Comparison of ENCODE assay signal across 6 cellular contexts in the genomic region with DNA sequence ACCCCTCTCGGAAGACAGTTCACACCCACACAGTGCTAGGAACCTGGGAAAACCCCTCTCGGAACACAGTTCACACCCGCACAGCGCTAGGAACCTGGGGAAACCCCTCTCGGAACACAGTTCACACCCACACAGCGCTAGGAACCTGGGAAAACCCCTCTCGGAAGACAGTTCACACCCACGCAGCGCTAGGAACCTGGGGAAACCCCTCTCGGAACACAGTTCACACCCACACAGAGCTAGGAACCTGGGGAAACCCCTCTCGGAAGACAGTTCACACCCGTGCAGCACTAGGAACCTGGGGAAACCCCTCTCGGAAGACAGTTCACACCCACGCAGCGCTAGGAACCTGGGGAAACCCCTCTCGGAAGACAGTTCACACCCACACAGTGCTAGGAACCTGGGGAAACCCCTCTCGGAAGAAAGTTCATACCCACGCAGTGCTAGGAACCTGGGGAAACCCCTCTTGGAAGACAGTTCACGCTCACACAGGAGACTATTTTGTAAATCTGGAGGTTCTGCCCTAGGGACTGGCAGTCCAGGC.
DNase-seq lines count a peak whose midpoint lies in the region; ATAC-seq and TF ChIP-seq lines count a peak whose summit lies in the region.
"Not testable (repeated sequence)": the region's sequence is repeated elsewhere in the genome, so short reads cannot be mapped to it uniquely, and the experiment has no call there.

No MANE protein-coding gene starts in this region.

- not testable (repeated sequence) for H3K27me3 ChIP-seq in effector memory CD4-positive, alpha-beta T cell (replicated peaks; ENCODE audit: control insufficient read depth, insufficient read depth, low read length, poor library complexity, severe bottlenecking)

- intact Hi-C loops in activated CD4-positive, alpha-beta T cell treated with anti-CD3 and anti-CD28 coated beads for 36 hours (cut with DNase I, micrococcal nuclease); activated CD8-positive, alpha-beta T cell treated with anti-CD3 and anti-CD28 coated beads for 36 hours (cut with micrococcal nuclease): not testable (repeated sequence)

- ATAC-seq in activated CD4-positive, alpha-beta T cell treated with anti-CD3 and anti-CD28 coated beads for 36 hours; activated CD8-positive, alpha-beta T cell treated with anti-CD3 and anti-CD28 coated beads for 36 hours: not testable (repeated sequence)

- not testable (repeated sequence) for H3K27me3 Mint-ChIP-seq in activated CD4-positive, alpha-beta T cell treated with anti-CD3 and anti-CD28 coated beads for 36 hours; activated CD8-positive, alpha-beta T cell treated with anti-CD3 and anti-CD28 coated beads for 36 hours; activated naive CD4-positive, alpha-beta T cell treated with anti-CD3 and anti-CD28 coated beads, Interleukin-2, amount 50 U/mL, for 24 hours

- H3K4me1 ChIP-seq in HEK293 (ENCODE audit: control insufficient read depth, insufficient read depth, low read length); effector memory CD4-positive, alpha-beta T cell (ENCODE audit: control insufficient read depth, insufficient read depth, low read length, poor library complexity, severe bottlenecking): not testable (repeated sequence)

- H3K4me3 Mint-ChIP-seq in activated CD4-positive, alpha-beta T cell treated with anti-CD3 and anti-CD28 coated beads for 36 hours; activated CD8-positive, alpha-beta T cell treated with anti-CD3 and anti-CD28 coated beads for 36 hours; activated naive CD4-positive, alpha-beta T cell treated with anti-CD3 and anti-CD28 coated beads, Interleukin-2, amount 50 U/mL, for 24 hours: not testable (repeated sequence)

- not testable (repeated sequence) for H3K9me3 Mint-ChIP-seq in activated CD4-positive, alpha-beta T cell treated with anti-CD3 and anti-CD28 coated beads for 36 hours (ENCODE audit: low read depth); activated CD8-positive, alpha-beta T cell treated with anti-CD3 and anti-CD28 coated beads for 36 hours; activated naive CD4-positive, alpha-beta T cell treated with anti-CD3 and anti-CD28 coated beads, Interleukin-2, amount 50 U/mL, for 24 hours

- peak; percentile 25 for DNase-seq in activated CD4-positive, alpha-beta T cell treated with anti-CD3 and anti-CD28 coated beads for 36 hours
- DNase-seq in activated CD8-positive, alpha-beta T cell treated with anti-CD3 and anti-CD28 coated beads for 36 hours, result peak; percentile 6
- peak; percentile 10 for DNase-seq in activated T-helper 9 cell treated with anti-CD3 and anti-CD28 coated beads, Interleukin-2, amount 50 U/mL, for 16 hours (ENCODE audit: low read depth)
- peak; percentile 14 to 23 (median 14) for DNase-seq in effector memory CD4-positive, alpha-beta T cell

- not testable (repeated sequence) for H3K4me3 ChIP-seq in HEK293 (ENCODE audit: low read depth, low read length); effector memory CD4-positive, alpha-beta T cell (ENCODE audit: insufficient read depth, low read depth, low read length, poor library complexity, severe bottlenecking)

- H3K36me3 Mint-ChIP-seq in activated CD4-positive, alpha-beta T cell treated with anti-CD3 and anti-CD28 coated beads for 36 hours (ENCODE audit: low read depth); activated CD8-positive, alpha-beta T cell treated with anti-CD3 and anti-CD28 coated beads for 36 hours (ENCODE audit: low read depth); activated naive CD4-positive, alpha-beta T cell treated with anti-CD3 and anti-CD28 coated beads, Interleukin-2, amount 50 U/mL, for 24 hours: not testable (repeated sequence)

- not testable (repeated sequence) for TF ChIP-seq CTCF in HEK293 (tag by site-specific recombination; IDR thresholded peaks at IDR 0.05); activated CD8-positive, alpha-beta T cell treated with anti-CD3 and anti-CD28 coated beads for 36 hours (IDR thresholded peaks at IDR 0.05)

- H3K36me3 ChIP-seq in HEK293 (ENCODE audit: control insufficient read depth in 2 of 2, insufficient read depth in 1 of 2, low read length in 2 of 2); effector memory CD4-positive, alpha-beta T cell (ENCODE audit: control insufficient read depth, insufficient read depth, low read length): not testable (repeated sequence)

- H3K27ac ChIP-seq in HEK293 (ENCODE audit: extremely low read depth, low read depth, low read length); effector memory CD4-positive, alpha-beta T cell (ENCODE audit: insufficient read depth, low read length, poor library complexity, severe bottlenecking): not testable (repeated sequence)

- H3K9me3 ChIP-seq in HEK293 (ENCODE audit: control insufficient read depth, insufficient read depth, low read depth, low read length); effector memory CD4-positive, alpha-beta T cell (ENCODE audit: control insufficient read depth, low read length): not testable (repeated sequence)

- POLR2A ChIA-PET in HEK293 (lab: Yijun Ruan, JAX); activated CD8-positive, alpha-beta T cell treated with anti-CD3 and anti-CD28 coated beads for 36 hours (lab: Charles Lee): not testable (repeated sequence)
- POLR2A ChIA-PET in activated CD4-positive, alpha-beta T cell treated with anti-CD3 and anti-CD28 coated beads for 36 hours (lab: Charles Lee), result interaction anchor here (0.7 kb wide), 1 partner anchor 29 kb away, joined by 9 read pairs; no protein-coding TSS in a partner anchor

- not testable (repeated sequence) for H3K4me1 Mint-ChIP-seq in activated CD4-positive, alpha-beta T cell treated with anti-CD3 and anti-CD28 coated beads for 36 hours; activated CD8-positive, alpha-beta T cell treated with anti-CD3 and anti-CD28 coated beads for 36 hours (ENCODE audit: low read depth); activated naive CD4-positive, alpha-beta T cell treated with anti-CD3 and anti-CD28 coated beads, Interleukin-2, amount 50 U/mL, for 24 hours

- not testable (repeated sequence) for H3K27ac Mint-ChIP-seq in activated CD4-positive, alpha-beta T cell treated with anti-CD3 and anti-CD28 coated beads for 36 hours; activated CD8-positive, alpha-beta T cell treated with anti-CD3 and anti-CD28 coated beads for 36 hours
- peak overlapping the region; percentile 26 for H3K27ac Mint-ChIP-seq in activated naive CD4-positive, alpha-beta T cell treated with anti-CD3 and anti-CD28 coated beads, Interleukin-2, amount 50 U/mL, for 24 hours

- CTCF ChIA-PET in HEK293 (lab: Yijun Ruan, JAX), result interaction anchor here (1.2 kb wide), 1 partner anchor 330 kb away, joined by 6 read pairs; no protein-coding TSS in a partner anchor
- CTCF ChIA-PET in activated CD4-positive, alpha-beta T cell treated with anti-CD3 and anti-CD28 coated beads for 36 hours (lab: Charles Lee), result interaction anchor here (1.4 kb wide), 1 partner anchor 11 kb away, joined by 4 read pairs; no protein-coding TSS in a partner anchor
- CTCF ChIA-PET in activated CD8-positive, alpha-beta T cell treated with anti-CD3 and anti-CD28 coated beads for 36 hours (lab: Charles Lee), result not testable (repeated sequence)

TF ChIP-seq in HEK293, 187 proteins besides CTCF, POLR2A, EP300 and RAD21:
- TF ChIP-seq, protein P1, sequence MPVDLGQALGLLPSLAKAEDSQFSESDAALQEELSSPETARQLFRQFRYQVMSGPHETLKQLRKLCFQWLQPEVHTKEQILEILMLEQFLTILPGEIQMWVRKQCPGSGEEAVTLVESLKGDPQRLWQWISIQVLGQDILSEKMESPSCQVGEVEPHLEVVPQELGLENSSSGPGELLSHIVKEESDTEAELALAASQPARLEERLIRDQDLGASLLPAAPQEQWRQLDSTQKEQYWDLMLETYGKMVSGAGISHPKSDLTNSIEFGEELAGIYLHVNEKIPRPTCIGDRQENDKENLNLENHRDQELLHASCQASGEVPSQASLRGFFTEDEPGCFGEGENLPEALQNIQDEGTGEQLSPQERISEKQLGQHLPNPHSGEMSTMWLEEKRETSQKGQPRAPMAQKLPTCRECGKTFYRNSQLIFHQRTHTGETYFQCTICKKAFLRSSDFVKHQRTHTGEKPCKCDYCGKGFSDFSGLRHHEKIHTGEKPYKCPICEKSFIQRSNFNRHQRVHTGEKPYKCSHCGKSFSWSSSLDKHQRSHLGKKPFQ (tag by site-specific recombination; IDR thresholded peaks at IDR 0.05), result peak; percentile 95
TF ChIP-seq in HEK293: peak in this region for 1; not testable (repeated sequence) for 186.
